14 cellular contexts compared by ENCODE assay signal in the genomic region with DNA sequence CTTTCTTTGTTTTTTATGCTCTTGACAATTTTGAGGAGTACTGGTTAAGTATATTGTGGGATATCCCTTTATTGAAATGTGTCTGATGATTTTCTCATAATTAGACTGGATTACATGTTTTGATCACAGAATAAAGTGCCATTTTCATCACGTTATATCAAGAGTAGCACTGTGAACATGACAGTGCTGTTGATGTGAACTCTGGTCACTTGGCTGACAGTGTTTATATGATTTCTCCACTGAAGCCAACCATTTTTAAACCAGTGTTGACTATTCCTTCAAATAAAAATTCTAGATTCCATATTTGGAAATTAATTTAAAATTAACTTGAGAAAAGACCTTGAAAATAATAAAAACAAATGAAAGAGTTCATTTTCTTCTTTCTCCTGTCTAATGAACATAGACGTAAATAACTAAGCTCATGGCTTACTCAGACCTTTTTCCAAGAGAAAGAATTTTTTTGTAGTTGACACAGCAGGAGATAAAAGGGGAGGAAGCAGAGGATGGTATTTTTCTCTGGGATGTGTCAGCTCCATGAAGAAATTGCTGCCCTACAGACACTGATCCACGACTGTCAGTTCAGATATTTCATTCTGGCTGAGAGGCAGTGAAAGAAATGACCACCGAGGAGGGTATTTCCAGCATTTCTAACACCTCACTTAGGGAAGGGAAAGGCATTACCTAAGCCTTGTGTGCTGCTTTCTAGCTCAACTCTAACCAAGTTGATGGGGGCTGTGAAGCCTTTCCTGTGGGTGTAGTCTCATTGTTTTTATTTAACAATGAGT.
DNase-seq lines count a peak whose midpoint lies in the region; ATAC-seq and TF ChIP-seq lines count a peak whose summit lies in the region.
"Had no signal": no experiment of that assay in that cellular context is flagged by ENCODE, and none has a peak within 500 bp of the region (broad histone marks: within the 10 kb centered on the region; RNA-seq: fewer than 3 reads in every experiment).

No MANE protein-coding gene starts in this region.

- H2AFZ ChIP-seq in OCI-LY7 (ENCODE audit: low read length) = no peak overlapping the region

- intact Hi-C loops in head of caudate nucleus (cut with DNase I) = no loop called here
- intact Hi-C loops in OCI-LY7 (cut with micrococcal nuclease; ENCODE audit: unreplicated experiment) = no loop called here

- H3K4me3 ChIP-seq in OCI-LY7 (ENCODE audit: low read depth, low read length, poor library complexity, severe bottlenecking) = no peak overlapping the region
- H3K4me3 ChIP-seq: right atrium auricular region, vagina had no signal

- H3K9me3 Mint-ChIP-seq in endothelial cell (ENCODE audit: unreplicated experiment) (no peaks in the 10 kb centered on the region), nephron progenitor cell (no peaks in the 10 kb centered on the region)
- H3K9me3 Mint-ChIP-seq: activated B cell treated with CpG ODN at 0.5 μM for 24 hours; activated naive CD4-positive, alpha-beta T cell treated with anti-CD3 and anti-CD28 coated beads, Interleukin-2, amount 50 U/mL, for 72 hours; stimulated activated effector memory CD8-positive, alpha-beta T cell treated with anti-CD3 and anti-CD28 coated beads, Interleukin-12 subunit alpha, Interleukin-12 subunit beta, amount 100 ng/mL, for 72 hours had no signal

- no peak overlapping the region for H3K4me2 ChIP-seq in OCI-LY7 (ENCODE audit: low read length)

- H4K20me1 ChIP-seq in OCI-LY7 (ENCODE audit: insufficient read depth, low read length) = no peaks in the 10 kb centered on the region

- no TSS peak for BruUV-seq in OCI-LY7 (replicated peaks; lab: Mats Ljungman, UMichigan)

- no peaks in the 10 kb centered on the region for H3K4me1 ChIP-seq in OCI-LY7 (ENCODE audit: insufficient read depth, low read length, poor library complexity, severe bottlenecking)
- H3K4me1 ChIP-seq: vagina had no signal

- H3K79me2 ChIP-seq in OCI-LY7 (ENCODE audit: insufficient read depth, low read depth, low read length) = no peaks in the 10 kb centered on the region

- H3K4me3 Mint-ChIP-seq in endothelial cell (ENCODE audit: unreplicated experiment) (no peak overlapping the region), nephron progenitor cell (no peak overlapping the region)
- H3K4me3 Mint-ChIP-seq: activated B cell treated with CpG ODN at 0.5 μM for 24 hours; stimulated activated effector memory CD8-positive, alpha-beta T cell treated with anti-CD3 and anti-CD28 coated beads, Interleukin-12 subunit alpha, Interleukin-12 subunit beta, amount 100 ng/mL, for 72 hours had no signal

- no peaks in the 10 kb centered on the region for H3K9me2 ChIP-seq in OCI-LY7 (ENCODE audit: insufficient read depth, low read length)

- H3K4me1 Mint-ChIP-seq in endothelial cell (ENCODE audit: unreplicated experiment) = peaks cover 23% of the 10 kb centered on the region
- H3K4me1 Mint-ChIP-seq in nephron progenitor cell = peaks cover 89% of the 10 kb centered on the region
- H3K4me1 Mint-ChIP-seq: activated B cell treated with CpG ODN at 0.5 μM for 24 hours; stimulated activated effector memory CD8-positive, alpha-beta T cell treated with anti-CD3 and anti-CD28 coated beads, Interleukin-12 subunit alpha, Interleukin-12 subunit beta, amount 100 ng/mL, for 72 hours had no signal

- H3K36me3 Mint-ChIP-seq in endothelial cell (ENCODE audit: low read depth, unreplicated experiment) (no peaks in the 10 kb centered on the region), nephron progenitor cell (ENCODE audit: low read depth) (no peaks in the 10 kb centered on the region)
- H3K36me3 Mint-ChIP-seq: activated naive CD4-positive, alpha-beta T cell treated with anti-CD3 and anti-CD28 coated beads, Interleukin-2, amount 50 U/mL, for 72 hours; stimulated activated effector memory CD8-positive, alpha-beta T cell treated with anti-CD3 and anti-CD28 coated beads, Interleukin-12 subunit alpha, Interleukin-12 subunit beta, amount 100 ng/mL, for 72 hours had no signal

- no peaks in the 10 kb centered on the region for H3K36me3 ChIP-seq in OCI-LY7 (ENCODE audit: insufficient read depth, low read length)
- H3K36me3 ChIP-seq: right atrium auricular region, vagina had no signal

- no peaks in the 10 kb centered on the region for H3K27me3 Mint-ChIP-seq in endothelial cell (ENCODE audit: unreplicated experiment)
- H3K27me3 Mint-ChIP-seq in nephron progenitor cell (ENCODE audit: low read depth, poor library complexity) = peaks cover 4% of the 10 kb centered on the region

- H3K9me3 ChIP-seq in OCI-LY7 (ENCODE audit: low read length) = no peaks in the 10 kb centered on the region
- H3K9me3 ChIP-seq: right atrium auricular region, vagina had no signal

- ATAC-seq in HG03039 (IDR thresholded peaks at IDR 0.05; ENCODE audit: unreplicated experiment) = no peak
- ATAC-seq: activated naive CD4-positive, alpha-beta T cell treated with anti-CD3 and anti-CD28 coated beads, Interleukin-2, amount 50 U/mL, for 72 hours; stimulated activated effector memory CD8-positive, alpha-beta T cell treated with anti-CD3 and anti-CD28 coated beads, Interleukin-12 subunit alpha, Interleukin-12 subunit beta, amount 100 ng/mL, for 72 hours had no signal

- POLR2A ChIA-PET in OCI-LY7 (lab: Charles Lee) = no interaction called here

- TF ChIP-seq CTCF in endothelial cell (IDR thresholded peaks at IDR 0.05; ENCODE audit: unreplicated experiment) (no peak), nephron progenitor cell (IDR thresholded peaks at IDR 0.05) (no peak), OCI-LY7 (conservative IDR thresholded peaks at IDR 0.05; ENCODE audit: low read length) (no peak)

- CTCF ChIA-PET in OCI-LY7 (lab: Charles Lee; ENCODE audit: unreplicated experiment) = no interaction called here

- H3K27ac ChIP-seq in OCI-LY7 (ENCODE audit: low read depth, low read length, poor library complexity, severe bottlenecking) = no peak overlapping the region
- H3K27ac ChIP-seq: right atrium auricular region, vagina had no signal

- DNase-seq in GM03348 (ENCODE audit: low spot score) (peak; percentile 26), NCI-H226 (peak; percentile 79), endothelial cell (ENCODE audit: low spot score) (no peak), nephron progenitor cell (no peak), head of caudate nucleus (no peak), OCI-LY7 (ENCODE audit: low spot score) (no peak), NCI-H524 treated with DMSO at 0.1 percent for 48 hours (lab: John Stamatoyannopoulos, UW) (no peak)
- DNase-seq: activated B cell treated with CpG ODN at 0.5 μM for 24 hours; stimulated activated CD4-positive, alpha-beta T cell treated with anti-CD3 and anti-CD28 coated beads, Interleukin-4, amount 100 ng/mL, for 1 hour had no signal

- H3K27ac Mint-ChIP-seq in endothelial cell (ENCODE audit: unreplicated experiment) = peak overlapping the region; percentile 62
- H3K27ac Mint-ChIP-seq in nephron progenitor cell = peak overlapping the region; percentile 93
- H3K27ac Mint-ChIP-seq: activated B cell treated with CpG ODN at 0.5 μM for 24 hours; activated naive CD4-positive, alpha-beta T cell treated with anti-CD3 and anti-CD28 coated beads, Interleukin-2, amount 50 U/mL, for 72 hours; stimulated activated effector memory CD8-positive, alpha-beta T cell treated with anti-CD3 and anti-CD28 coated beads, Interleukin-12 subunit alpha, Interleukin-12 subunit beta, amount 100 ng/mL, for 72 hours had no signal

Comparison
In these comparisons a context has a peak if more than half of its experiments do, and no peak if none do; other contexts are left out.
1. DNase-seq: peak in GM03348 (single experiment) and NCI-H226 (single experiment); none in endothelial cell (single experiment), nephron progenitor cell (single experiment), head of caudate nucleus (0 of 42), OCI-LY7 (single experiment) and NCI-H524 treated with DMSO at 0.1 percent for 48 hours (single experiment).